ENCODE assay signal across 11 cellular contexts in genomic region chr5:98454904-98455303, GRCh38.
DNase-seq lines count a peak whose midpoint lies in the region; ATAC-seq, FAIRE-seq and TF ChIP-seq lines count a peak whose summit lies in the region.
"Had no signal": no experiment of that assay in that cellular context is flagged by ENCODE, and none has a peak within 500 bp of the region (broad histone marks: within the 10 kb centered on the region; RNA-seq: fewer than 3 reads in every experiment).

No MANE protein-coding gene starts in this region.

- H3K9ac ChIP-seq in mammary epithelial cell (ENCODE audit: insufficient read depth, low read length) = no peak overlapping the region

- dilution Hi-C loops in mammary epithelial cell (cut with HindIII; ENCODE audit: low sequenced_read_pairs) = no loop called here

- no peak overlapping the region for H3K27ac Mint-ChIP-seq in nephron progenitor cell
- H3K27ac Mint-ChIP-seq: activated CD8-positive, alpha-beta memory T cell treated with anti-CD3 and anti-CD28 coated beads, Interleukin-2, amount 10 ng/mL, durations not matched to agents 7 days and 5 days; naive B cell had no signal

- no peaks in the 10 kb centered on the region for H3K79me2 ChIP-seq in mammary epithelial cell (ENCODE audit: insufficient read depth, low read length)

- H3K4me2 ChIP-seq in mammary epithelial cell (ENCODE audit: insufficient read depth, low read depth, low read length) = peak overlapping the region; percentile 46

- CTCF ChIA-PET in mammary epithelial cell (lab: Charles Lee; ENCODE audit: low non-redundant PET) = interaction anchor here (0.6 to 2.0 kb wide), 3 partner anchors 296 to 317 kb away, joined by 3 to 10 read pairs (median 4); no protein-coding TSS in a partner anchor

- no peaks in the 10 kb centered on the region for H3K27me3 ChIP-seq in mammary epithelial cell (ENCODE audit: insufficient read depth, low read length)

- no peaks in the 10 kb centered on the region for H3K4me1 Mint-ChIP-seq in nephron progenitor cell
- H3K4me1 Mint-ChIP-seq: activated CD8-positive, alpha-beta memory T cell treated with anti-CD3 and anti-CD28 coated beads, Interleukin-2, amount 10 ng/mL, durations not matched to agents 7 days and 5 days; naive B cell had no signal

- no peak for FAIRE-seq in GM12891 (lab: Jason Lieb, UNC)

- in situ Hi-C loops in mammary epithelial cell (cut with MboI; ENCODE audit: low sequenced_read_pairs in 2 of 2) = loop anchor here in 1 of 2 donors (25.0 kb wide), 1 partner anchor 307 kb away; the partner anchor contains the start of gene RGMB

- H3K36me3 Mint-ChIP-seq in nephron progenitor cell (ENCODE audit: low read depth) = no peaks in the 10 kb centered on the region
- H3K36me3 Mint-ChIP-seq: activated CD8-positive, alpha-beta memory T cell treated with anti-CD3 and anti-CD28 coated beads, Interleukin-2, amount 10 ng/mL, durations not matched to agents 7 days and 5 days; naive B cell had no signal

- ATAC-seq in HG03175 (IDR thresholded peaks at IDR 0.05; ENCODE audit: unreplicated experiment) = no peak
- ATAC-seq: activated CD8-positive, alpha-beta memory T cell treated with anti-CD3 and anti-CD28 coated beads, Interleukin-2, amount 10 ng/mL, durations not matched to agents 7 days and 5 days had no signal

- TF ChIP-seq POLR2A in NB4 (IDR thresholded peaks at IDR 0.05; ENCODE audit: extremely low read depth, insufficient read length) (no peak), GM12891 (IDR thresholded peaks at IDR 0.05; ENCODE audit: low read depth, low read length) (no peak)

- peak overlapping the region; percentile 41 for H2AFZ ChIP-seq in mammary epithelial cell (ENCODE audit: low read depth, low read length)

- no peaks in the 10 kb centered on the region for H3K9me3 ChIP-seq in mammary epithelial cell (replicated peaks; ENCODE audit: insufficient read depth, low read length)

- H3K4me3 Mint-ChIP-seq in nephron progenitor cell = no peak overlapping the region
- H3K4me3 Mint-ChIP-seq: activated CD8-positive, alpha-beta memory T cell treated with anti-CD3 and anti-CD28 coated beads, Interleukin-2, amount 10 ng/mL, durations not matched to agents 7 days and 5 days; naive B cell had no signal

- H3K27ac ChIP-seq in mammary epithelial cell (ENCODE audit: insufficient read depth, low read depth, low read length) = peak overlapping the region; percentile 52

- no TSS peak for BruUV-seq in mammary epithelial cell (replicated peaks; lab: Mats Ljungman, UMichigan)

- H3K9me3 Mint-ChIP-seq in nephron progenitor cell = no peaks in the 10 kb centered on the region

- DNase-seq in AG20443 (ENCODE audit: low spot score) (peak; percentile 70), NB4 (ENCODE audit: low read depth) (peak; percentile 19), mammary epithelial cell (peak; percentile 88), lung microvascular endothelial cell (ENCODE audit: low read depth in 2 of 2) (peak; percentile 21 to 96), GM12891 (ENCODE audit: insufficient read length, low spot score) (no peak), nephron progenitor cell (no peak)
- no peak for DNase-seq in activated CD4-positive, CD25-positive, alpha-beta regulatory T cell treated with anti-CD3 and anti-CD28 coated beads, Interleukin-2, amount 50 U/mL, for 72 hours
- DNase-seq: activated CD8-positive, alpha-beta memory T cell treated with anti-CD3 and anti-CD28 coated beads, Interleukin-2, amount 10 ng/mL, durations not matched to agents 7 days and 5 days; DMS79 treated with DMSO at 0.1 percent for 48 hours; naive B cell had no signal

- H3K4me1 ChIP-seq in mammary epithelial cell (ENCODE audit: insufficient read depth, low read length) = peaks cover 11% of the 10 kb centered on the region

- no peaks in the 10 kb centered on the region for H4K20me1 ChIP-seq in mammary epithelial cell (ENCODE audit: insufficient read depth, low read length)

- H3K4me3 ChIP-seq in NB4 (ENCODE audit: low read depth, low read length) = no peak overlapping the region
- H3K4me3 ChIP-seq in mammary epithelial cell (replicated peaks in 1 of 3; ENCODE audit: insufficient read depth in 1 of 3, low read depth in 2 of 3, low read length in 3 of 3) = no peak overlapping the region

- WGBS in mammary epithelial cell (ENCODE audit: low coverage, missing lambda C conversion rate) = 2% methylated on average over 4 of the region's 4 CpGs

- no peak for TF ChIP-seq CTCF in NB4 (IDR thresholded peaks at IDR 0.05; ENCODE audit: low read depth, low read length)
- TF ChIP-seq CTCF in mammary epithelial cell (conservative IDR thresholded peaks at IDR 0.05 in 1 of 2, IDR thresholded peaks at IDR 0.05 in 1 of 2; ENCODE audit: extremely low read depth in 1 of 2, insufficient read depth in 1 of 2, low read depth in 1 of 2, low read length in 2 of 2) = peak; percentile 24 to 56
- TF ChIP-seq CTCF in nephron progenitor cell (IDR thresholded peaks at IDR 0.05) = no peak

- intact Hi-C loops in mammary epithelial cell (cut with micrococcal nuclease) = loop anchor here (1.0 kb wide), 2 partner anchors 40 to 313 kb away; no protein-coding TSS in a partner anchor

- peaks cover 3% of the 10 kb centered on the region for H3K27me3 Mint-ChIP-seq in nephron progenitor cell (ENCODE audit: low read depth, poor library complexity)
- H3K27me3 Mint-ChIP-seq: activated CD8-positive, alpha-beta memory T cell treated with anti-CD3 and anti-CD28 coated beads, Interleukin-2, amount 10 ng/mL, durations not matched to agents 7 days and 5 days had no signal

- no peaks in the 10 kb centered on the region for H3K36me3 ChIP-seq in mammary epithelial cell (ENCODE audit: insufficient read depth, low read length)

TF ChIP-seq in GM12891, 5 proteins besides CTCF, POLR2A, EP300 and RAD21:
- TF ChIP-seq TAF1 (IDR thresholded peaks at IDR 0.05; ENCODE audit: low read depth, low read length) (no peak), SPI1 (IDR thresholded peaks at IDR 0.05; ENCODE audit: low read depth, low read length) (no peak), POU2F2 (IDR thresholded peaks at IDR 0.05; ENCODE audit: low read depth, low read length) (no peak), POLR2AphosphoS5 (IDR thresholded peaks at IDR 0.05; ENCODE audit: low read depth, low read length) (no peak), PAX5 (IDR thresholded peaks at IDR 0.05; ENCODE audit: insufficient read depth, low read length, severe bottlenecking) (no peak)
TF ChIP-seq in GM12891: peak in this region for 0.

Comparison
In these comparisons a context has a peak if more than half of its experiments do, and no peak if none do; other contexts are left out.
1. DNase-seq: peak in AG20443 (single experiment), NB4 (single experiment), mammary epithelial cell (single experiment) and lung microvascular endothelial cell (2 of 2); none in GM12891 (single experiment), activated CD4-positive, CD25-positive, alpha-beta regulatory T cell treated with anti-CD3 and anti-CD28 coated beads, Interleukin-2, amount 50 U/mL, for 72 hours (single experiment) and nephron progenitor cell (single experiment).
2. CTCF ChIP-seq: peak in mammary epithelial cell (2 of 2); none in NB4 (single experiment) and nephron progenitor cell (single experiment).